11 cellular contexts compared by ENCODE assay signal in genomic region chr17:29221338-29221737, GRCh38. TPM values are rescaled to one million over a fixed set of nuclear protein-coding genes. Genes with fewer than 3 reads are reported as not detected.
"Had no signal": no experiment of that assay in that cellular context is flagged by ENCODE, and none has a peak within 500 bp of the region (broad histone marks: within the 10 kb centered on the region; RNA-seq: fewer than 3 reads in every experiment).

No MANE protein-coding gene starts in this region.

RNA-seq across cellular contexts. Expression of gene CRYBA1, which starts 25.3 kb away (rescaled TPM):
- total RNA-seq: OCI-LY7, PC-3, PC-9, Peyer's patch, Right ventricle myocardium inferior, Right ventricle myocardium superior, RPMI7951, SJCRH30, SJSA1, SK-MEL-5 had no signal
- polyA plus RNA-seq: SK-N-SH had no signal
